In genomic region chr11:64241175-64241429, GRCh38 we compare ENCODE assay signal across 6 cellular contexts. TPM values are rescaled to one million over a fixed set of nuclear protein-coding genes. Genes with fewer than 3 reads are reported as not detected.
A peak's percentile ranks its signal among the peaks of the same experiment; 100 is the strongest.
DNase-seq lines count a peak whose midpoint lies in the region; ATAC-seq and TF ChIP-seq lines count a peak whose summit lies in the region.

No MANE protein-coding gene starts in this region.

- peak overlapping the region; percentile 89 for H3K4me3 ChIP-seq in effector memory CD4-positive, alpha-beta T cell (ENCODE audit: insufficient read depth, low read depth, low read length, poor library complexity, severe bottlenecking)
- H3K4me3 ChIP-seq in gastrocnemius medialis: peak overlapping the region; percentile 85 to 96 (median 86)

- peak overlapping the region; percentile 99 for H3K27ac ChIP-seq in effector memory CD4-positive, alpha-beta T cell (ENCODE audit: insufficient read depth, low read length, poor library complexity, severe bottlenecking)
- H3K27ac ChIP-seq in gastrocnemius medialis: peak overlapping the region; percentile 92 to 100 (median 96)

- intact Hi-C loops in Right ventricle myocardium inferior (cut with DNase I): loop anchor here (2.0 kb wide), 1 partner anchor 64 kb away; the partner anchor contains the start of gene ESRRA
- intact Hi-C loops in cardiac septum (cut with DNase I): no loop called here
- intact Hi-C loops in gastrocnemius medialis (cut with DNase I; ENCODE audit: low total_unique reads): loop anchor here (2.0 to 10.0 kb wide), 2 partner anchors 30 to 634 kb away; partner anchors contain the start of gene EHD1

- H3K36me3 ChIP-seq in effector memory CD4-positive, alpha-beta T cell (ENCODE audit: control insufficient read depth, insufficient read depth, low read length): no peaks in the 10 kb centered on the region
- peaks cover 0 to 13% of the 10 kb centered on the region in 2 donors for H3K36me3 ChIP-seq in gastrocnemius medialis

- TF ChIP-seq POLR2A in gastrocnemius medialis (IDR thresholded peaks at IDR 0.05): no peak

- H3K9me3 ChIP-seq in effector memory CD4-positive, alpha-beta T cell (ENCODE audit: control insufficient read depth, low read length): no peaks in the 10 kb centered on the region
- H3K9me3 ChIP-seq in gastrocnemius medialis: no peaks in the 10 kb centered on the region

- DNase-seq in Right ventricle myocardium inferior (ENCODE audit: missing footprints): no peak
- DNase-seq in cardiac septum (ENCODE audit: low spot score): no peak
- DNase-seq in effector memory CD4-positive, alpha-beta T cell: no peak
- no peak for DNase-seq in gastrocnemius medialis
- DNase-seq in NCI-H1436 (lab: John Stamatoyannopoulos, UW): no peak

- no peaks in the 10 kb centered on the region for H3K27me3 ChIP-seq in effector memory CD4-positive, alpha-beta T cell (replicated peaks; ENCODE audit: control insufficient read depth, insufficient read depth, low read length, poor library complexity, severe bottlenecking)
- no peaks in the 10 kb centered on the region for H3K27me3 ChIP-seq in gastrocnemius medialis

- H3K4me1 ChIP-seq in effector memory CD4-positive, alpha-beta T cell (ENCODE audit: control insufficient read depth, insufficient read depth, low read length, poor library complexity, severe bottlenecking): peaks cover 32% of the 10 kb centered on the region
- H3K4me1 ChIP-seq in gastrocnemius medialis: peaks cover 33 to 43% of the 10 kb centered on the region in 2 donors

- in situ Hi-C loops in gastrocnemius medialis (cut with MboI; ENCODE audit: low sequenced_read_pairs in 4 of 4): no loop called here

- ATAC-seq in Right ventricle myocardium inferior (peak; percentile 90), gastrocnemius medialis (no peak), GM21423 (IDR thresholded peaks at IDR 0.05; ENCODE audit: unreplicated experiment) (no peak)

- TF ChIP-seq CTCF in gastrocnemius medialis (IDR thresholded peaks at IDR 0.05 in 4 of 5, conservative IDR thresholded peaks at IDR 0.05 in 1 of 5): no peak

RNA-seq across cellular contexts. Expression of gene FKBP2, which starts 0.2 kb away (rescaled TPM):
- total RNA-seq in Right ventricle myocardium inferior (50.6 TPM), cardiac septum (57.8 TPM), gastrocnemius medialis (10 to 100 TPM; 20.2 to 54.7 (median 27.6) TPM)

RNA-seq across cellular contexts. Expression of gene PPP1R14B, which starts 5.6 kb away (rescaled TPM):
- total RNA-seq in Right ventricle myocardium inferior (129 TPM), cardiac septum (113 TPM), gastrocnemius medialis (100 to 1,000 TPM; 144 to 444 (median 237) TPM)

RNA-seq across cellular contexts. Expression of gene VEGFB, which starts 6.7 kb away (rescaled TPM):
- 272 TPM for total RNA-seq in Right ventricle myocardium inferior
- total RNA-seq in cardiac septum: 261 TPM
- 10 to 100 TPM; 33.6 to 87.5 (median 58.2) TPM for total RNA-seq in gastrocnemius medialis

RNA-seq across cellular contexts. Expression of gene PLCB3, which starts 10.2 kb away (rescaled TPM):
- total RNA-seq in Right ventricle myocardium inferior (10.9 TPM), cardiac septum (9.6 TPM), gastrocnemius medialis (1 to 10 TPM; 4.7 to 9.7 (median 6.2) TPM)

RNA-seq across cellular contexts. Expression of gene DNAJC4, which starts 10.8 kb away (rescaled TPM):
- 53.5 TPM for total RNA-seq in Right ventricle myocardium inferior
- 51.9 TPM for total RNA-seq in cardiac septum
- total RNA-seq in gastrocnemius medialis: 10 to 100 TPM; 13.8 to 30.0 (median 18.9) TPM
